ENCODE assay signal across 8 cellular contexts in the genomic region with DNA sequence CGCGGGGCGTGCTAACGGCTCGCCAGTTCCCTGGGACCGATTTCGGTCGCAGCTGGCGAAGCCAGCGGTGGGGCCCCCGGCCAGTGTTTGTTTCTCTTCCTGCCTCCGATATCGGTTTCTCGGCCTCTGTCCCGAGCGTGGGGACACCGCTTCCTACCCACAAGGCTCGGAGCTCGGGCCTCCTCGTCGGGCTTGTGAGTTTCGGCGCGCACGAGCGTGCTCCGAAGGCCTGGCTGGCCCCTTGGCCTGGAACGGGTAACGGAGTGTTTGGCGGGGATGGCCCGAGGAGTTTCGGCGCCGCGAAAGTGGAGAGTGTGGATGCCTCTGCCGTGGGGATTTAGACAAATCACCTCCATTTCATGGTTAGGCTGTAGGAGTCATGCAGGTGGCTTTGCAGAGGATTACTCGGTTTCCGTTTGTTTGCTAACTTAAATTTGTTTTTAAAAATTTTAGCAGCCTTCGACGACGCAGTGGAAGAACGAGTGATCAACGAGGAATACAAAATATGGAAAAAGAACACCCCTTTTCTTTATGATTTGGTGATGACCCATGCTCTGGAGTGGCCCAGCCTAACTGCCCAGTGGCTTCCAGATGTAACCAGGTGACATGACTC. TPM values are rescaled to one million over a fixed set of nuclear protein-coding genes. Genes with fewer than 3 reads are reported as not detected.
A peak's percentile ranks its signal among the peaks of the same experiment; 100 is the strongest.
DNase-seq lines count a peak whose midpoint lies in the region; ATAC-seq and TF ChIP-seq lines count a peak whose summit lies in the region.

No MANE protein-coding gene starts in this region.

- H4K91ac ChIP-seq in mesenchymal stem cell (ENCODE audit: low read length) = peak overlapping the region; percentile 100

- H3K4me1 ChIP-seq in ACC112 (ENCODE audit: control insufficient read depth, insufficient read depth, low read length, unreplicated experiment) = peaks cover 36% of the 10 kb centered on the region
- peaks cover 14% of the 10 kb centered on the region for H3K4me1 ChIP-seq in mesenchymal stem cell (ENCODE audit: control insufficient read depth, insufficient read depth, low read depth, low read length)

- TF ChIP-seq CTCF in choroid plexus epithelial cell (conservative IDR thresholded peaks at IDR 0.05; ENCODE audit: low read depth, low read length) = no peak
- TF ChIP-seq CTCF in omental fat pad (IDR thresholded peaks at IDR 0.05) = no peak

- peak overlapping the region; percentile 100 for H3K9ac ChIP-seq in mesenchymal stem cell (ENCODE audit: low read length)

- H3K18ac ChIP-seq in mesenchymal stem cell (ENCODE audit: low read depth in 1 of 2, low read length in 2 of 2) = peak overlapping the region; percentile 95 to 99

- H3K27me3 ChIP-seq in ACC112 (ENCODE audit: insufficient read depth, low read length) (no peaks in the 10 kb centered on the region), mesenchymal stem cell (ENCODE audit: control insufficient read depth in 1 of 2, insufficient read depth in 1 of 2, low read length in 2 of 2) (no peaks in the 10 kb centered on the region)

- peak overlapping the region; percentile 56 for H3K4me2 ChIP-seq in mesenchymal stem cell (ENCODE audit: low read length, poor library complexity, severe bottlenecking)

- peak overlapping the region; percentile 81 to 98 for H3K4ac ChIP-seq in mesenchymal stem cell (ENCODE audit: low read depth in 1 of 2, low read length in 2 of 2)

- H2BK12ac ChIP-seq in mesenchymal stem cell (ENCODE audit: low read length in 2 of 2) = no peak overlapping the region

- H2AK5ac ChIP-seq in mesenchymal stem cell (ENCODE audit: low read length, severe bottlenecking) = no peak overlapping the region

- H4K8ac ChIP-seq in mesenchymal stem cell (ENCODE audit: low read length) = peak overlapping the region; percentile 1

- H3K14ac ChIP-seq in mesenchymal stem cell (ENCODE audit: low read length in 2 of 2) = peak overlapping the region in 1 of 2 experiments; percentile 94

- no peaks in the 10 kb centered on the region for H3K79me1 ChIP-seq in mesenchymal stem cell (replicated peaks; ENCODE audit: low read length, poor library complexity, severe bottlenecking)

- H2AFZ ChIP-seq in ACC112 (ENCODE audit: low read length, unreplicated experiment) (peak overlapping the region; percentile 61), mesenchymal stem cell (ENCODE audit: low read depth, low read length) (peak overlapping the region; percentile 16)

- peak overlapping the region; percentile 84 for H2BK5ac ChIP-seq in mesenchymal stem cell (ENCODE audit: low read depth, low read length, poor library complexity, severe bottlenecking)

- H3K36me3 ChIP-seq in ACC112 (ENCODE audit: insufficient read depth, low read length) = peaks cover 37% of the 10 kb centered on the region
- H3K36me3 ChIP-seq in KOPT-K1 (ENCODE audit: insufficient read depth, low read length) = peaks cover 49% of the 10 kb centered on the region
- H3K36me3 ChIP-seq in mesenchymal stem cell (ENCODE audit: control insufficient read depth in 1 of 2, insufficient read depth in 2 of 2, low read depth in 1 of 2, low read length in 2 of 2) = peaks cover 22 to 43% of the 10 kb centered on the region in 2 experiments

- ATAC-seq in GM18505 (IDR thresholded peaks at IDR 0.05; ENCODE audit: unreplicated experiment) = peak; percentile 26
- ATAC-seq in omental fat pad (ENCODE audit: low FRiP score) = no peak
- no peak for ATAC-seq in GM18907 (IDR thresholded peaks at IDR 0.05; ENCODE audit: unreplicated experiment)

- 4% methylated on average over 43 of the region's 43 CpGs for WGBS in mesenchymal stem cell

- DNase-seq in choroid plexus epithelial cell (ENCODE audit: low read depth) (no peak), mesenchymal stem cell (no peak), omental fat pad (ENCODE audit: low spot score) (no peak), cerebellar nuclear complex (lab: John Stamatoyannopoulos, UW) (no peak)

- peaks cover 76% of the 10 kb centered on the region for H3K79me2 ChIP-seq in ACC112 (ENCODE audit: control insufficient read depth, insufficient read depth, low read length, unreplicated experiment)

- peak overlapping the region in 1 of 2 experiments; percentile 46 for H3K23ac ChIP-seq in mesenchymal stem cell (ENCODE audit: low read length in 2 of 2)

- peak overlapping the region; percentile 93 for H2BK15ac ChIP-seq in mesenchymal stem cell (ENCODE audit: low read depth, poor library complexity, severe bottlenecking)

- no peak for TF ChIP-seq POLR2A in GM18505 (IDR thresholded peaks at IDR 0.05; ENCODE audit: borderline replicate concordance, extremely low read depth, insufficient read depth, insufficient read length)

- H3K27ac ChIP-seq in ACC112 (ENCODE audit: low read depth, low read length) = peak overlapping the region; percentile 77
- H3K27ac ChIP-seq in KOPT-K1 (ENCODE audit: low read depth, low read length, poor library complexity, severe bottlenecking) = peak overlapping the region; percentile 98
- H3K27ac ChIP-seq in mesenchymal stem cell (ENCODE audit: low read length, poor library complexity, severe bottlenecking) = peak overlapping the region; percentile 84

- H3K9me3 ChIP-seq in KOPT-K1 (ENCODE audit: insufficient read depth, low read length, poor library complexity, severe bottlenecking) = no peaks in the 10 kb centered on the region
- H3K9me3 ChIP-seq in mesenchymal stem cell (ENCODE audit: control insufficient read depth, low read length) = no peaks in the 10 kb centered on the region

- H3K4me3 ChIP-seq in ACC112 (ENCODE audit: low read depth, low read length) (peak overlapping the region; percentile 95), choroid plexus epithelial cell (ENCODE audit: low read depth, low read length) (peak overlapping the region; percentile 82), mesenchymal stem cell (ENCODE audit: insufficient read depth in 1 of 2, low read depth in 1 of 2, low read length in 2 of 2) (peak overlapping the region; percentile 85 to 92)

- peak overlapping the region; percentile 90 for H2BK120ac ChIP-seq in mesenchymal stem cell (ENCODE audit: low read depth, low read length)

RNA-seq across cellular contexts. Expression of a gene that starts 0.6 kb away (rescaled TPM):
- polyA plus RNA-seq in mesenchymal stem cell (2013, experiment 1 of 2) = 84.2 TPM
- polyA plus RNA-seq in mesenchymal stem cell (2013, experiment 2 of 2) = 85.6 TPM
- total RNA-seq in omental fat pad = 100 to 1,000 TPM in 1 of 4 donors, 10 to 100 TPM in 3; 85.4 to 113 (median 93.2) TPM

RNA-seq across cellular contexts. Expression of a gene that starts 1.2 kb away (rescaled TPM):
- 68.5 TPM for polyA plus RNA-seq in mesenchymal stem cell (2013, experiment 1 of 2)
- polyA plus RNA-seq in mesenchymal stem cell (2013, experiment 2 of 2) = 65.5 TPM
- total RNA-seq in omental fat pad = 10 to 100 TPM; 12.5 to 36.7 (median 23.3) TPM

RNA-seq across cellular contexts. Expression of a gene that starts 51.0 kb away (rescaled TPM):
- 25.2 TPM for polyA plus RNA-seq in mesenchymal stem cell (2013, experiment 1 of 2)
- polyA plus RNA-seq in mesenchymal stem cell (2013, experiment 2 of 2) = 25.1 TPM
- total RNA-seq in omental fat pad = 10 to 100 TPM; 14.8 to 27.4 (median 22.1) TPM
